17 cellular contexts compared by ENCODE assay signal in genomic region chr13:80144493-80144892, GRCh38.
"Had no signal": no experiment of that assay in that cellular context is flagged by ENCODE, and none has a peak within 500 bp of the region (broad histone marks: within the 10 kb centered on the region; RNA-seq: fewer than 3 reads in every experiment).

No MANE protein-coding gene starts in this region.

- H3K36me3 Mint-ChIP-seq: naive B cell; stimulated activated memory B cell treated with anti-CD40 and anti-IgM and Interleukin-4, amounts not matched to agents 10 μg/mL and 1 μg/mL and 100 μg/mL, for 72 hours had no signal

- H3K4me3 Mint-ChIP-seq: endodermal cell; naive B cell; stimulated activated memory B cell treated with anti-CD40 and anti-IgM and Interleukin-4, amounts not matched to agents 10 μg/mL and 1 μg/mL and 100 μg/mL, for 72 hours; stimulated activated naive CD8-positive, alpha-beta T cell treated with anti-CD3 and anti-CD28 coated beads, Interleukin-15, Interleukin-2, amounts not matched to agents 100 ng/mL and 50 ng/mL, for 24 hours had no signal

- H3K36me3 ChIP-seq: heart right ventricle, left lung, lower lobe of right lung, ovary, tibial artery, upper lobe of left lung, uterus had no signal

- H3K4me1 Mint-ChIP-seq: naive B cell; stimulated activated memory B cell treated with anti-CD40 and anti-IgM and Interleukin-4, amounts not matched to agents 10 μg/mL and 1 μg/mL and 100 μg/mL, for 72 hours had no signal

- ATAC-seq: left lung; stimulated activated memory B cell treated with anti-CD40 and anti-IgM and Interleukin-4, amounts not matched to agents 10 μg/mL and 1 μg/mL and 100 μg/mL, for 72 hours had no signal

- H3K27me3 Mint-ChIP-seq: naive B cell; stimulated activated memory B cell treated with anti-CD40 and anti-IgM and Interleukin-4, amounts not matched to agents 10 μg/mL and 1 μg/mL and 100 μg/mL, for 72 hours; stimulated activated naive CD8-positive, alpha-beta T cell treated with anti-CD3 and anti-CD28 coated beads, Interleukin-15, Interleukin-2, amounts not matched to agents 100 ng/mL and 50 ng/mL, for 24 hours had no signal

- H3K4me3 ChIP-seq: coronary artery, heart right ventricle, left lung, lower lobe of right lung, ovary, tibial artery, upper lobe of left lung, uterus had no signal

- DNase-seq: effector CD4-positive, alpha-beta T cell; endodermal cell; heart right ventricle; islet precursor cell; left lung; lower lobe of right lung; mesenchymal stem cell; naive B cell; nucleus accumbens; ovary; stimulated activated CD4-positive, alpha-beta T cell treated with anti-CD3 and anti-CD28 coated beads, Interleukin-4, amount 100 ng/mL, for 1 hour; tibial artery; upper lobe of left lung; uterus had no signal

- H3K4me1 ChIP-seq: uterus had no signal

- H3K27me3 ChIP-seq: heart right ventricle, left lung, ovary, tibial artery, upper lobe of left lung, uterus had no signal

- H3K27ac Mint-ChIP-seq: endodermal cell; stimulated activated memory B cell treated with anti-CD40 and anti-IgM and Interleukin-4, amounts not matched to agents 10 μg/mL and 1 μg/mL and 100 μg/mL, for 72 hours; stimulated activated naive CD8-positive, alpha-beta T cell treated with anti-CD3 and anti-CD28 coated beads, Interleukin-15, Interleukin-2, amounts not matched to agents 100 ng/mL and 50 ng/mL, for 24 hours had no signal

- H3K9me3 ChIP-seq: heart right ventricle, left lung, lower lobe of right lung, ovary, tibial artery, upper lobe of left lung, uterus had no signal

- H3K9me3 Mint-ChIP-seq: endodermal cell; naive B cell; stimulated activated memory B cell treated with anti-CD40 and anti-IgM and Interleukin-4, amounts not matched to agents 10 μg/mL and 1 μg/mL and 100 μg/mL, for 72 hours; stimulated activated naive CD8-positive, alpha-beta T cell treated with anti-CD3 and anti-CD28 coated beads, Interleukin-15, Interleukin-2, amounts not matched to agents 100 ng/mL and 50 ng/mL, for 24 hours had no signal

- H3K27ac ChIP-seq: coronary artery, left lung, lower lobe of right lung, ovary, upper lobe of left lung, uterus had no signal
